In genomic region chr10:99619090-99619800, GRCh38 we compare ENCODE assay signal across 8 cellular contexts. TPM values are rescaled to one million over a fixed set of nuclear protein-coding genes. Genes with fewer than 3 reads are reported as not detected.
DNase-seq lines count a peak whose midpoint lies in the region; ATAC-seq, FAIRE-seq and TF ChIP-seq lines count a peak whose summit lies in the region.

No MANE protein-coding gene starts in this region.

- peak; percentile 14 for DNase-seq in activated naive CD4-positive, alpha-beta T cell treated with anti-CD3 and anti-CD28 coated beads for 36 hours
- no peak for DNase-seq in activated naive CD4-positive, alpha-beta T cell treated with Interleukin-2 at 50 U/mL for 16 hours
- DNase-seq in SK-N-MC (ENCODE audit: low read depth, low spot score), result no peak
- no peak for DNase-seq in pancreas
- no peak for DNase-seq in A172 (ENCODE audit: low spot score)

- CTCF ChIA-PET in activated naive CD4-positive, alpha-beta T cell treated with anti-CD3 and anti-CD28 coated beads for 36 hours (lab: Charles Lee), result interaction anchor here (0.6 to 1.8 kb wide), 8 partner anchors 60 to 597 kb away, joined by 3 to 4 read pairs (median 3); no protein-coding TSS in a partner anchor

- H3K9ac ChIP-seq in SK-N-MC (ENCODE audit: insufficient read length), result peak overlapping the region; percentile 81

- no peak for TF ChIP-seq CTCF in pancreas (IDR thresholded peaks at IDR 0.05)

- H3K36me3 Mint-ChIP-seq in activated naive CD4-positive, alpha-beta T cell treated with anti-CD3 and anti-CD28 coated beads for 36 hours (ENCODE audit: low read depth), result peaks cover 18% of the 10 kb centered on the region

- no peaks in the 10 kb centered on the region for H3K9me3 ChIP-seq in SK-N-MC (ENCODE audit: low read depth, low read length)
- no peaks in the 10 kb centered on the region for H3K9me3 ChIP-seq in esophagus (ENCODE audit: control insufficient read depth in 2 of 2, insufficient read depth in 1 of 2, low read depth in 1 of 2, low read length in 1 of 2)
- H3K9me3 ChIP-seq in pancreas, result no peaks in the 10 kb centered on the region

- no peak overlapping the region for H3K27ac ChIP-seq in SK-N-MC
- H3K27ac ChIP-seq in esophagus (ENCODE audit: low read depth in 2 of 2, low read length in 1 of 2), result peak overlapping the region; percentile 91 to 95
- H3K27ac ChIP-seq in pancreas, result peak overlapping the region in 3 of 4 donors; percentile 60 to 78 (median 71)

- H3K36me3 ChIP-seq in SK-N-MC (ENCODE audit: insufficient read depth, low read length) (no peaks in the 10 kb centered on the region), esophagus (ENCODE audit: control insufficient read depth in 2 of 2, insufficient read depth in 2 of 2, low read length in 1 of 2) (no peaks in the 10 kb centered on the region), pancreas (no peaks in the 10 kb centered on the region)

- intact Hi-C loops in activated naive CD4-positive, alpha-beta T cell treated with anti-CD3 and anti-CD28 coated beads for 36 hours (cut with micrococcal nuclease), result loop anchor here (1.0 to 10.0 kb wide), 3 partner anchors 92 to 1174 kb away; partner anchors contain the start of gene HPS1
- intact Hi-C loops in pancreas (cut with DNase I), result loop anchor here in 1 of 3 donors (10.0 kb wide), 2 partner anchors 174 to 224 kb away; no protein-coding TSS in a partner anchor

- peaks cover 0 to 2% of the 10 kb centered on the region in 2 donors for H3K4me1 ChIP-seq in esophagus (ENCODE audit: control insufficient read depth in 2 of 2, insufficient read depth in 2 of 2, low read length in 1 of 2)
- peaks cover 16 to 23% (median 18%) of the 10 kb centered on the region in 3 donors for H3K4me1 ChIP-seq in pancreas

- H3K9me3 Mint-ChIP-seq in activated naive CD4-positive, alpha-beta T cell treated with anti-CD3 and anti-CD28 coated beads for 36 hours, result no peaks in the 10 kb centered on the region

- peak overlapping the region; percentile 88 for H3K4me3 Mint-ChIP-seq in activated naive CD4-positive, alpha-beta T cell treated with anti-CD3 and anti-CD28 coated beads for 36 hours

- H3K27me3 ChIP-seq in esophagus (ENCODE audit: control insufficient read depth in 1 of 2, insufficient read depth in 2 of 2, low read length in 2 of 2), result no peaks in the 10 kb centered on the region
- no peaks in the 10 kb centered on the region for H3K27me3 ChIP-seq in pancreas

- FAIRE-seq in pancreas (lab: Jason Lieb, UNC), result no peak

- peak overlapping the region; percentile 85 for H3K4me3 ChIP-seq in SK-N-MC
- H3K4me3 ChIP-seq in esophagus (ENCODE audit: low read depth in 1 of 2, low read length in 2 of 2), result peak overlapping the region; percentile 80 to 99
- peak overlapping the region; percentile 83 to 93 (median 86) for H3K4me3 ChIP-seq in pancreas

- H3K4me1 Mint-ChIP-seq in activated naive CD4-positive, alpha-beta T cell treated with anti-CD3 and anti-CD28 coated beads for 36 hours (ENCODE audit: low read depth), result peaks cover 48% of the 10 kb centered on the region

- WGBS in esophagus, 2 donors, result 1% methylated on average over 9 of the region's 9 CpGs
- 1 to 2% methylated on average over 9 of the region's 9 CpGs for WGBS in pancreas, 2 donors

- H3K27me3 Mint-ChIP-seq in activated naive CD4-positive, alpha-beta T cell treated with anti-CD3 and anti-CD28 coated beads for 36 hours (ENCODE audit: low read depth), result no peaks in the 10 kb centered on the region

- no peak for ATAC-seq in pancreas
- ATAC-seq in GM18511 (IDR thresholded peaks at IDR 0.05; ENCODE audit: unreplicated experiment), result no peak
- ATAC-seq in GM21528 (IDR thresholded peaks at IDR 0.05; ENCODE audit: low FRiP score, unreplicated experiment), result no peak

- H3K27ac Mint-ChIP-seq in activated naive CD4-positive, alpha-beta T cell treated with anti-CD3 and anti-CD28 coated beads for 36 hours, result peak overlapping the region; percentile 94

RNA-seq across cellular contexts. Expression of gene SLC25A28, which starts 1.0 kb away (rescaled TPM):
- total RNA-seq in activated naive CD4-positive, alpha-beta T cell treated with anti-CD3 and anti-CD28 coated beads for 36 hours, result 10 to 100 TPM; 66.3 to 72.8 TPM
- polyA plus RNA-seq in esophagus, result 10 to 100 TPM; 50.1 to 61.4 TPM
- 10 to 100 TPM; 18.8 to 29.1 (median 23.8) TPM for total RNA-seq in pancreas
- 100 to 1,000 TPM in 1 of 2 donors, 10 to 100 TPM in 1; 88.7 to 128 TPM for polyA plus RNA-seq in pancreas
- 17.4 and 18.2 TPM in 2 replicates for total RNA-seq in A172 (2014; rRNA removed; shearing (Covaris generic))

RNA-seq across cellular contexts. Expression of gene ENTPD7, which starts 40.1 kb away (rescaled TPM):
- total RNA-seq in activated naive CD4-positive, alpha-beta T cell treated with anti-CD3 and anti-CD28 coated beads for 36 hours, result 1 to 10 TPM; 1.2 to 1.4 TPM
- polyA plus RNA-seq in esophagus (1 to 10 TPM; 1.3 to 2.5 TPM), pancreas (1 to 10 TPM; 1.8 to 1.9 TPM)
- 10 to 100 TPM in 4 of 6 donors, 1 to 10 TPM in 2; 8.4 to 19.8 (median 14.4) TPM for total RNA-seq in pancreas
- 23.7 and 30.8 TPM in 2 replicates for total RNA-seq in A172 (2014; rRNA removed; shearing (Covaris generic))
